8 cellular contexts compared by ENCODE assay signal in the genomic region with DNA sequence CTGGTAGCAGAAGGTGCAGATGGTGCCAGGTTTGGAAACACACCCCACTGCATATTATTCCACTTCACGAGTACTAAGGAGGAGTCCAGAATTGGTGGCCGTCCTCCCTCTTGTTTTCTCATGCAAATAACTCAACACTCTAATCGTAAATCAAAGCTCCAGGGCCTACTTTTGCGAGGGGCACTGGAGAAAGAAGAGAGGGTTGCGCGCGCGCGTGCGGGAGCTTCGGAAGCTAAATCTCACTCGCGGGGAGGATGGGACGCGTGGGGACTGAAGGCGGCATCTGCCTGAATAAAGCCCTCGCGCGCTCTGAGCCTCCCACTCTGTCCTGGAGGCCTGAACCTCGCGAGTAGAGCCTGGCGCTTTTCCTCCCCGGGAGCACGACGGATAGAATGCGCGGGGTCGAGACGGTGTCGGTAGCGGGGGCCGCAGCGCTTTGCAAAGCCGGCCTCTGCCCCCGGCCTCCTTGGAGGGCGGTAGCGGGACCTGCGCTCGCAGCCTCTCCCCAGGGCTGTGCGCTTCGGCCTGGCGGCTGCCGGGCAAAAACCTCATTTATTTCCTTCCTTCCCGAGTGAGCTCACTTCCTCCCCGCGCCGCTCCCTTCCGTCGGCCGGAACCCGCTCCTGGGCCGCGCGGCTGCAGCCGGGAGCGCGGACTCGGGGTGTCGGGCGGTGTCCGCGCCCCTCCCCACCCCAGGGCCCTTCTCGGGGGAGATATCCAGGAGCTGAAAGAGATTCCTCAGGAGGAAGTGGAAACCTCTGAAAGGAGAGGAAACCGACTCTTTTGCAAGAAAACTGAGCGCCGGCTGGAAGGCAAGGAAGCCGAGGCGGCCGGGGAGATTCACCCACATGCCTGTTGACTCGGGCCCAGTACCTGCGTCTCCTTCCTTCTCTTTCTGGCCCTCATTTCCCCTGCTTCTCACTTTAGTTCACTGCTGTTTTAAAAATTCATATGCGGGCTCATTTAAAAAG. TPM values are rescaled to one million over a fixed set of nuclear protein-coding genes. Genes with fewer than 3 reads are reported as not detected.
DNase-seq lines count a peak whose midpoint lies in the region; ATAC-seq and TF ChIP-seq lines count a peak whose summit lies in the region.

No MANE protein-coding gene starts in this region.

- H3K79me2 ChIP-seq in ACC112 (ENCODE audit: control insufficient read depth, insufficient read depth, low read length, unreplicated experiment), result no peaks in the 10 kb centered on the region

- TF ChIP-seq CTCF in gastroesophageal sphincter (IDR thresholded peaks at IDR 0.05) (peak in 2 of 4 experiments; percentile 14 to 21), progenitor cell of endocrine pancreas (IDR thresholded peaks at IDR 0.05; ENCODE audit: unreplicated experiment) (no peak)

- no peaks in the 10 kb centered on the region for H3K9me3 Mint-ChIP-seq in progenitor cell of endocrine pancreas (ENCODE audit: low read depth)

- H3K4me1 ChIP-seq in ACC112 (ENCODE audit: control insufficient read depth, insufficient read depth, low read length, unreplicated experiment) (peaks cover 5% of the 10 kb centered on the region), gastroesophageal sphincter (peaks cover 0 to 47% (median 8%) of the 10 kb centered on the region in 3 donors)

- no peaks in the 10 kb centered on the region for H3K9me3 ChIP-seq in gastroesophageal sphincter

- peaks cover 2% of the 10 kb centered on the region for H3K36me3 Mint-ChIP-seq in progenitor cell of endocrine pancreas (ENCODE audit: insufficient read depth)

- H3K27ac ChIP-seq in ACC112 (ENCODE audit: low read depth, low read length) (peak overlapping the region; percentile 63), gastroesophageal sphincter (peak overlapping the region; percentile 15 to 94 (median 86))

- TF ChIP-seq EP300 in gastroesophageal sphincter (IDR thresholded peaks at IDR 0.05), result no peak

- peak overlapping the region; percentile 71 for H3K4me3 Mint-ChIP-seq in progenitor cell of endocrine pancreas (ENCODE audit: low read depth)

- WGBS in gastroesophageal sphincter (ENCODE audit: low coverage in 1 of 2), 2 donors, result 18 to 19% methylated on average over 1 to 17 of the region's 72 CpGs

- H3K27me3 Mint-ChIP-seq in progenitor cell of endocrine pancreas, result peaks cover 97% of the 10 kb centered on the region

- DNase-seq in progenitor cell of endocrine pancreas (ENCODE audit: low spot score, unreplicated experiment), result no peak
- no peak for DNase-seq in stimulated activated CD4-positive, alpha-beta T cell treated with anti-CD3 and anti-CD28 coated beads, Interleukin-4, amount 100 ng/mL, for 4 hours
- DNase-seq in NCI-H510A treated with DMSO at 0.1 percent for 48 hours (lab: John Stamatoyannopoulos, UW), result no peak
- no peak for DNase-seq in DMS53 treated with DMSO at 0.1 percent for 48 hours (lab: John Stamatoyannopoulos, UW; ENCODE audit: unreplicated experiment)

- no peaks in the 10 kb centered on the region for H3K27me3 ChIP-seq in ACC112 (ENCODE audit: insufficient read depth, low read length)
- H3K27me3 ChIP-seq in gastroesophageal sphincter, result peaks cover 39% of the 10 kb centered on the region

- H2AFZ ChIP-seq in ACC112 (ENCODE audit: low read length, unreplicated experiment), result peak overlapping the region; percentile 72

- H3K4me3 ChIP-seq in ACC112 (ENCODE audit: low read depth, low read length) (peak overlapping the region; percentile 98), gastroesophageal sphincter (peak overlapping the region; percentile 35 to 55)

- peak; percentile 26 for ATAC-seq in GM19043 (IDR thresholded peaks at IDR 0.05; ENCODE audit: low read depth, unreplicated experiment)
- peak; percentile 54 for ATAC-seq in SK-N-SH treated with all-trans-retinoic acid at 6 μM for 48 hours
- peak; percentile 67 for ATAC-seq in gastroesophageal sphincter

- TF ChIP-seq POLR2A in gastroesophageal sphincter (IDR thresholded peaks at IDR 0.05), result peak; percentile 56 to 59

- H3K36me3 ChIP-seq in ACC112 (ENCODE audit: insufficient read depth, low read length) (no peaks in the 10 kb centered on the region), gastroesophageal sphincter (peaks cover 0 to 8% of the 10 kb centered on the region in 2 donors)

- no peak overlapping the region for H3K27ac Mint-ChIP-seq in progenitor cell of endocrine pancreas

- H3K4me1 Mint-ChIP-seq in progenitor cell of endocrine pancreas (ENCODE audit: low read depth), result peaks cover 12% of the 10 kb centered on the region

TF ChIP-seq in SK-N-SH treated with all-trans-retinoic acid at 6 μM for 48 hours, 23 proteins besides CTCF, POLR2A, EP300 and RAD21:
- TF ChIP-seq ISL1 (CRISPR knock-in tag; IDR thresholded peaks at IDR 0.05) (no peak), POU6F1 (CRISPR knock-in tag; IDR thresholded peaks at IDR 0.05; ENCODE audit: borderline replicate concordance, low read depth) (no peak), SNAI2 (CRISPR knock-in tag; IDR thresholded peaks at IDR 0.05) (no peak)
TF ChIP-seq in SK-N-SH treated with all-trans-retinoic acid at 6 μM for 48 hours: peak in this region for 0.

RNA-seq across cellular contexts. Expression of gene HAND2, which starts 20.7 kb away (rescaled TPM):
- 100 to 1,000 TPM in 3 of 4 donors, 10 to 100 TPM in 1; 73.0 to 138 (median 128) TPM for total RNA-seq in gastroesophageal sphincter
- 2.5 and 3.9 TPM in 2 replicates for total RNA-seq in progenitor cell of endocrine pancreas

Comparison
In these comparisons a context has a peak if more than half of its experiments do, and no peak if none do; other contexts are left out.
1. RNA of gene HAND2, which starts 20.7 kb away (total RNA-seq): 73.0 to 138 TPM in gastroesophageal sphincter; 2.5 to 3.9 TPM in progenitor cell of endocrine pancreas; every median in the first group is over 10 times any median in the second.
2. Peak in every context shown above with its lines, with median percentiles within 50 percentile points of each other: ATAC-seq.